In the genomic region with DNA sequence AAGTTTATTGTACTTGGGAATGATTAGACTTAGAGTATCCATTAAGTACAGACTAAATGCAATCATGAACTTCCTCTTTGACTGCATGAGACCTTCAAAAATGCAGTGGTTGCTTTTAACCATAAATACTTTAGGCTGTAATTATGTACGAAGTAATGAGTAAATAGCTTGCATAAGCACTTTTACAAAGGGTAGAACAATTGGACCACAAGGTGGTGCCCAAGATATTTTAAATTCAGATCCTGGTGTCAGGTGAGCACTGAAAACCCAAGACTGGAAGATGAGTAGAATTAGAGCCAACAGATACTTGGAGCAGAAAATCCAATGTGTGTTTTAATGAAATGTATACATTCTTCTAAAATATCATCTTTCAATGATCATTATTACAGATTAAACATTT, we compare ENCODE assay signal across 9 cellular contexts. TPM values are rescaled to one million over a fixed set of nuclear protein-coding genes. Genes with fewer than 3 reads are reported as not detected.
DNase-seq lines count a peak whose midpoint lies in the region; ATAC-seq and TF ChIP-seq lines count a peak whose summit lies in the region.
"Had no signal": no experiment of that assay in that cellular context is flagged by ENCODE, and none has a peak within 500 bp of the region (broad histone marks: within the 10 kb centered on the region; RNA-seq: fewer than 3 reads in every experiment).

No MANE protein-coding gene starts in this region.

- peak; percentile 71 for DNase-seq in GM23338 (ENCODE audit: low spot score)
- peak; percentile 46 for DNase-seq in NCI-H460 (ENCODE audit: extremely low read depth, low read depth)
- DNase-seq in left lung: no peak
- DNase-seq in coronary artery (ENCODE audit: low spot score): no peak

- H3K36me3 Mint-ChIP-seq in GM23338 (ENCODE audit: low read depth) (no peaks in the 10 kb centered on the region), brain (no peaks in the 10 kb centered on the region)

- no peaks in the 10 kb centered on the region for H3K79me2 ChIP-seq in GM23338 (replicated peaks; ENCODE audit: insufficient read depth)

- H3K27ac ChIP-seq in C4-2B (no peak overlapping the region), GM23338 (ENCODE audit: low read depth) (no peak overlapping the region), left lung (no peak overlapping the region), coronary artery (no peak overlapping the region)
- H3K27ac ChIP-seq: HL-60 had no signal

- intact Hi-C loops in left lung (cut with DNase I): no loop called here

- H3K9me3 Mint-ChIP-seq in GM23338: no peaks in the 10 kb centered on the region
- peaks cover 0 to 2% (median 0%) of the 10 kb centered on the region in 5 experiments for H3K9me3 Mint-ChIP-seq in brain

- H3K27ac Mint-ChIP-seq in GM23338: no peak overlapping the region
- H3K27ac Mint-ChIP-seq in brain: no peak overlapping the region

- H3K4me3 ChIP-seq in GM23338: no peak overlapping the region
- no peak overlapping the region for H3K4me3 ChIP-seq in left lung
- H3K4me3 ChIP-seq in coronary artery: no peak overlapping the region

- peak; percentile 43; the same call in 2 of the 3 replicates for ATAC-seq in GM23338
- peak; percentile 72 for ATAC-seq in left lung
- no peak for ATAC-seq in HG03139 (IDR thresholded peaks at IDR 0.05; ENCODE audit: unreplicated experiment)
- no peak for ATAC-seq in HG02938 (IDR thresholded peaks at IDR 0.05; ENCODE audit: unreplicated experiment)

- H3K27me3 Mint-ChIP-seq in GM23338 (ENCODE audit: insufficient read depth, low read depth, poor library complexity) (peaks cover 3% of the 10 kb centered on the region), brain (peaks cover 21% of the 10 kb centered on the region)

- H3F3A ChIP-seq in GM23338 (replicated peaks; ENCODE audit: low read depth): no peaks in the 10 kb centered on the region

- H3K4me1 ChIP-seq in GM23338 (ENCODE audit: insufficient read depth) (no peaks in the 10 kb centered on the region; the same call in 1 of the 2 replicates), left lung (no peaks in the 10 kb centered on the region)

- no peaks in the 10 kb centered on the region for H3K9me3 ChIP-seq in left lung

- H3K4me3 Mint-ChIP-seq in GM23338: no peak overlapping the region
- H3K4me3 Mint-ChIP-seq in brain: no peak overlapping the region

- H3K4me2 ChIP-seq in GM23338: no peak overlapping the region

- H3K4me1 Mint-ChIP-seq in GM23338 (peaks cover 3% of the 10 kb centered on the region; the same call in 2 of the 3 replicates), brain (peaks cover 9% of the 10 kb centered on the region)

- no peaks in the 10 kb centered on the region for H3K27me3 ChIP-seq in GM23338 (ENCODE audit: insufficient read depth)
- H3K27me3 ChIP-seq in left lung: no peaks in the 10 kb centered on the region

- H3K36me3 ChIP-seq in GM23338 (ENCODE audit: insufficient read depth) (no peaks in the 10 kb centered on the region), left lung (no peaks in the 10 kb centered on the region)

- TF ChIP-seq CTCF in C4-2B (conservative IDR thresholded peaks at IDR 0.05) (peak; percentile 81), GM23338 (conservative IDR thresholded peaks at IDR 0.05; ENCODE audit: low read depth in 2 of 2) (peak; percentile 65 to 68), brain (conservative IDR thresholded peaks at IDR 0.05) (peak; percentile 49 to 61), left lung (IDR thresholded peaks at IDR 0.05) (peak in 1 of 2 donors; percentile 25), coronary artery (IDR thresholded peaks at IDR 0.05) (no peak)

- no peaks in the 10 kb centered on the region for H4K20me1 ChIP-seq in GM23338 (replicated peaks; ENCODE audit: insufficient read depth)

- H3K9me2 ChIP-seq in GM23338 (ENCODE audit: insufficient read depth): no peaks in the 10 kb centered on the region

- H2AFZ ChIP-seq in GM23338: no peak overlapping the region

TF ChIP-seq in GM23338, 12 proteins besides CTCF, POLR2A, EP300 and RAD21 (continues in another document):
- TF ChIP-seq JUNB (IDR thresholded peaks at IDR 0.05; ENCODE audit: unreplicated experiment) (no peak), ZNF331 (CRISPR knock-in tag; IDR thresholded peaks at IDR 0.05; ENCODE audit: low read depth) (no peak), EZH2phosphoT487 (IDR thresholded peaks at IDR 0.05; ENCODE audit: unreplicated experiment) (no peak), CREB1 (CRISPR knock-in tag; IDR thresholded peaks at IDR 0.05; ENCODE audit: low read depth) (no peak), POLR2AphosphoS5 (IDR thresholded peaks at IDR 0.05; ENCODE audit: low read depth) (no peak)
- TF ChIP-seq, protein P1, sequence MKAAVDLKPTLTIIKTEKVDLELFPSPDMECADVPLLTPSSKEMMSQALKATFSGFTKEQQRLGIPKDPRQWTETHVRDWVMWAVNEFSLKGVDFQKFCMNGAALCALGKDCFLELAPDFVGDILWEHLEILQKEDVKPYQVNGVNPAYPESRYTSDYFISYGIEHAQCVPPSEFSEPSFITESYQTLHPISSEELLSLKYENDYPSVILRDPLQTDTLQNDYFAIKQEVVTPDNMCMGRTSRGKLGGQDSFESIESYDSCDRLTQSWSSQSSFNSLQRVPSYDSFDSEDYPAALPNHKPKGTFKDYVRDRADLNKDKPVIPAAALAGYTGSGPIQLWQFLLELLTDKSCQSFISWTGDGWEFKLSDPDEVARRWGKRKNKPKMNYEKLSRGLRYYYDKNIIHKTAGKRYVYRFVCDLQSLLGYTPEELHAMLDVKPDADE (IDR thresholded peaks at IDR 0.05): no peak
- TF ChIP-seq, protein P2, sequence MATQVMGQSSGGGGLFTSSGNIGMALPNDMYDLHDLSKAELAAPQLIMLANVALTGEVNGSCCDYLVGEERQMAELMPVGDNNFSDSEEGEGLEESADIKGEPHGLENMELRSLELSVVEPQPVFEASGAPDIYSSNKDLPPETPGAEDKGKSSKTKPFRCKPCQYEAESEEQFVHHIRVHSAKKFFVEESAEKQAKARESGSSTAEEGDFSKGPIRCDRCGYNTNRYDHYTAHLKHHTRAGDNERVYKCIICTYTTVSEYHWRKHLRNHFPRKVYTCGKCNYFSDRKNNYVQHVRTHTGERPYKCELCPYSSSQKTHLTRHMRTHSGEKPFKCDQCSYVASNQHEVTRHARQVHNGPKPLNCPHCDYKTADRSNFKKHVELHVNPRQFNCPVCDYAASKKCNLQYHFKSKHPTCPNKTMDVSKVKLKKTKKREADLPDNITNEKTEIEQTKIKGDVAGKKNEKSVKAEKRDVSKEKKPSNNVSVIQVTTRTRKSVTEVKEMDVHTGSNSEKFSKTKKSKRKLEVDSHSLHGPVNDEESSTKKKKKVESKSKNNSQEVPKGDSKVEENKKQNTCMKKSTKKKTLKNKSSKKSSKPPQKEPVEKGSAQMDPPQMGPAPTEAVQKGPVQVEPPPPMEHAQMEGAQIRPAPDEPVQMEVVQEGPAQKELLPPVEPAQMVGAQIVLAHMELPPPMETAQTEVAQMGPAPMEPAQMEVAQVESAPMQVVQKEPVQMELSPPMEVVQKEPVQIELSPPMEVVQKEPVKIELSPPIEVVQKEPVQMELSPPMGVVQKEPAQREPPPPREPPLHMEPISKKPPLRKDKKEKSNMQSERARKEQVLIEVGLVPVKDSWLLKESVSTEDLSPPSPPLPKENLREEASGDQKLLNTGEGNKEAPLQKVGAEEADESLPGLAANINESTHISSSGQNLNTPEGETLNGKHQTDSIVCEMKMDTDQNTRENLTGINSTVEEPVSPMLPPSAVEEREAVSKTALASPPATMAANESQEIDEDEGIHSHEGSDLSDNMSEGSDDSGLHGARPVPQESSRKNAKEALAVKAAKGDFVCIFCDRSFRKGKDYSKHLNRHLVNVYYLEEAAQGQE (IDR thresholded peaks at IDR 0.05; ENCODE audit: unreplicated experiment): no peak

RNA-seq across cellular contexts. Expression of a gene that starts 43.4 kb away (rescaled TPM):
- total RNA-seq in GM23338 (2014; rRNA removed; shearing (Covaris generic)): 3.7 and 4.4 TPM in 2 replicates
- 0.64 and 0.95 TPM in 2 replicates for polyA plus RNA-seq in GM23338 (2016; fragmentation: Nextera tagmentation; extraction: Ambion mirVana)
- total RNA-seq in NCI-H460 (2014; rRNA removed; shearing (Covaris generic)): 1.3 and 1.7 TPM in 2 replicates
- 0.29 and 0.35 TPM in 2 replicates for polyA plus RNA-seq in NCI-H460 (2014; cell fraction: nucleus; rRNA removed)
- 18.4 TPM for polyA plus RNA-seq in brain (ENCODE audit: insufficient read depth, low read depth, low replicate concordance)
- 10 to 100 TPM; 18.1 to 18.7 TPM for total RNA-seq in left lung

Comparison
In these comparisons a context has a peak if more than half of its experiments do, and no peak if none do; other contexts are left out.
1. ATAC-seq: peak in GM23338 (single experiment) and left lung (single experiment); none in HG03139 (single experiment) and HG02938 (single experiment).
2. DNase-seq: peak in GM23338 (single experiment) and NCI-H460 (single experiment); none in left lung (0 of 2) and coronary artery (single experiment).